In genomic region chr21:29018540-29018939, GRCh38 we compare ENCODE assay signal across 3 cellular contexts.
TF ChIP-seq lines count a peak whose summit lies in the region.

No MANE protein-coding gene starts in this region.

TF ChIP-seq in IMR-90, 13 proteins besides CTCF, POLR2A, EP300 and RAD21:
- TF ChIP-seq FOS (IDR thresholded peaks at IDR 0.05; ENCODE audit: low read depth, low read length) (no peak), CEBPB (IDR thresholded peaks at IDR 0.05; ENCODE audit: low read depth, low read length) (no peak), CHD1 (IDR thresholded peaks at IDR 0.05; ENCODE audit: low read depth, low read length) (no peak), MAFK (IDR thresholded peaks at IDR 0.05; ENCODE audit: low read depth, low read length) (no peak), ELK1 (IDR thresholded peaks at IDR 0.05; ENCODE audit: borderline replicate concordance, low read depth, low read length) (no peak), USF2 (IDR thresholded peaks at IDR 0.05; ENCODE audit: low read depth, low read length) (no peak), RCOR1 (IDR thresholded peaks at IDR 0.05; ENCODE audit: insufficient replicate concordance, low read length) (no peak), NFE2L2 (IDR thresholded peaks at IDR 0.05; ENCODE audit: low read depth, low read length) (no peak)

TF ChIP-seq in GM12878, 131 proteins besides CTCF, POLR2A, EP300 and RAD21 (continues in another document):
- TF ChIP-seq PAX8 (IDR thresholded peaks at IDR 0.05) (no peak), ZBTB33 (IDR thresholded peaks at IDR 0.05) (no peak), ZBTB11 (CRISPR knock-in tag; IDR thresholded peaks at IDR 0.05) (no peak), NFYA (IDR thresholded peaks at IDR 0.05; ENCODE audit: borderline replicate concordance, low read depth, low read length) (no peak), SREBF1 (IDR thresholded peaks at IDR 0.05; ENCODE audit: low read length) (no peak), BRCA1 (IDR thresholded peaks at IDR 0.05; ENCODE audit: low read depth, low read length) (no peak), CUX1 (IDR thresholded peaks at IDR 0.05; ENCODE audit: insufficient replicate concordance, low read depth, low read length) (no peak), MAX (IDR thresholded peaks at IDR 0.05; ENCODE audit: low read depth, low read length) (no peak), IRF4 (IDR thresholded peaks at IDR 0.05; ENCODE audit: low read depth, low read length) (no peak), CBX5 (IDR thresholded peaks at IDR 0.05; ENCODE audit: low read depth) (no peak), ELK1 (IDR thresholded peaks at IDR 0.05; ENCODE audit: low read depth, low read length) (no peak), RCOR1 (conservative IDR thresholded peaks at IDR 0.05; ENCODE audit: low read depth, low read length) (no peak)

TF ChIP-seq in liver, 16 proteins besides CTCF, POLR2A, EP300 and RAD21:
- no peak for TF ChIP-seq ATF3 (IDR thresholded peaks at IDR 0.05)
- TF ChIP-seq YY1 (IDR thresholded peaks at IDR 0.05): no peak
- no peak for TF ChIP-seq ZBTB33 (IDR thresholded peaks at IDR 0.05)
- TF ChIP-seq RXRA (IDR thresholded peaks at IDR 0.05): no peak
- TF ChIP-seq REST (IDR thresholded peaks at IDR 0.05): no peak
